Comparison of ENCODE assay signal across 13 cellular contexts in the genomic region with DNA sequence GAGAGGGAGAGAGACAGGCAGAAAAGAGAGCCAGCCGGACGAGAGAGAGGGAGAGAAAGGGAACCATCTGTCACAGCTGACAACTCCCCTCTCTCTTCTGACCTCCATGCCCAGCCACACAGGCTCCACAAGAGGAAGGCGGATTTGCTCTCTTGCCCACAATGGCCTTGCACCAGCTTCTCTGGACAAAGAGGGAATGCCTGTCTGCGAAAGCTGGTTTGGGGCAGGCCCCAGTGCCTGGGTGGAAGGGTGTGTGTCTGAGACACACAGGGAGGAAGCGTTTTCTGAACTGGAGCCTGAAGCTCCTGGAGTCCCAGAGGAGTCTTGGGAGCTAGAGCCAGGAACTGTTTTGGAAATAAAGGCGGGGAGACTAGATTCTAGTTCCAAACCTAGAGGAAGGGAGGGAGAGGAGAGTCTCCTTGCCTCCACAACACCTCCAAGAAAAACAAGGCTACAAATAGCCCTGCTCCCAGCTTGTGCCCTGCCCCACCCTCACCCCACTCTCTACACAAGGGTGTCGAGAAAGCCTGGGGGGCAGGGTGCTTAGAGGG. TPM values are rescaled to one million over a fixed set of nuclear protein-coding genes. Genes with fewer than 3 reads are reported as not detected.
DNase-seq lines count a peak whose midpoint lies in the region; ATAC-seq, FAIRE-seq and TF ChIP-seq lines count a peak whose summit lies in the region.
"Had no signal": no experiment of that assay in that cellular context is flagged by ENCODE, and none has a peak within 500 bp of the region (broad histone marks: within the 10 kb centered on the region; RNA-seq: fewer than 3 reads in every experiment).

No MANE protein-coding gene starts in this region.

- no peak overlapping the region for H3K4me3 ChIP-seq in AG10803 (ENCODE audit: low read length)
- no peak overlapping the region for H3K4me3 ChIP-seq in right cardiac atrium (ENCODE audit: low read length)
- H3K4me3 ChIP-seq in psoas muscle: no peak overlapping the region

- no peaks in the 10 kb centered on the region for H3K36me3 Mint-ChIP-seq in brain
- H3K36me3 Mint-ChIP-seq in stimulated activated effector memory CD8-positive, alpha-beta T cell treated with anti-CD3 and anti-CD28 coated beads, Interleukin-12 subunit alpha, Interleukin-12 subunit beta, amount 100 ng/mL, for 72 hours: no peaks in the 10 kb centered on the region
- H3K36me3 Mint-ChIP-seq: T-cell had no signal

- TF ChIP-seq POLR2A in GM12891 (IDR thresholded peaks at IDR 0.05; ENCODE audit: low read depth, low read length): no peak

- H3K27ac Mint-ChIP-seq in brain: peak overlapping the region in 4 of 5 experiments; percentile 16 to 94 (median 60)
- no peak overlapping the region for H3K27ac Mint-ChIP-seq in stimulated activated effector memory CD8-positive, alpha-beta T cell treated with anti-CD3 and anti-CD28 coated beads, Interleukin-12 subunit alpha, Interleukin-12 subunit beta, amount 100 ng/mL, for 72 hours
- H3K27ac Mint-ChIP-seq: T-cell had no signal

- H3K9me3 ChIP-seq in right cardiac atrium (ENCODE audit: control insufficient read depth, low read length) (no peaks in the 10 kb centered on the region), psoas muscle (no peaks in the 10 kb centered on the region)

- H3K4me1 Mint-ChIP-seq in brain: peaks cover 50% of the 10 kb centered on the region
- no peaks in the 10 kb centered on the region for H3K4me1 Mint-ChIP-seq in stimulated activated effector memory CD8-positive, alpha-beta T cell treated with anti-CD3 and anti-CD28 coated beads, Interleukin-12 subunit alpha, Interleukin-12 subunit beta, amount 100 ng/mL, for 72 hours

- intact Hi-C loops in right cardiac atrium (cut with DNase I) (no loop called here), psoas muscle (cut with DNase I) (no loop called here), posterior cingulate gyrus (cut with DNase I) (no loop called here)

- no peak for FAIRE-seq in GM12891 (lab: Jason Lieb, UNC)

- DNase-seq in AG10803 (ENCODE audit: low read depth) (peak; percentile 13), right cardiac atrium (peak; percentile 45 to 78 (median 76)), psoas muscle (peak; percentile 33 to 58), GM12891 (ENCODE audit: insufficient read length, low spot score) (no peak), posterior cingulate gyrus (no peak)
- no peak for DNase-seq in stimulated activated effector memory CD8-positive, alpha-beta T cell treated with anti-CD3 and anti-CD28 coated beads, Interleukin-12 subunit alpha, Interleukin-12 subunit beta, amount 100 ng/mL, for 72 hours (ENCODE audit: low spot score in 2 of 2)
- DNase-seq: activated CD4-positive, alpha-beta T cell treated with anti-CD3 and anti-CD28 coated beads for 48 hours; activated T-cell treated with anti-CD3 and anti-CD28 coated beads, Interleukin-2, amount 50 U/mL, for 48 hours; brain microvascular endothelial cell; NCI-H2107; T-cell had no signal

- TF ChIP-seq CTCF in AG10803 (conservative IDR thresholded peaks at IDR 0.05; ENCODE audit: low read length) (no peak), brain (conservative IDR thresholded peaks at IDR 0.05) (no peak), psoas muscle (IDR thresholded peaks at IDR 0.05) (no peak)

- H3K4me1 ChIP-seq in right cardiac atrium (ENCODE audit: control insufficient read depth, insufficient read depth, low read length) (peaks cover 7% of the 10 kb centered on the region), psoas muscle (peaks cover 22% of the 10 kb centered on the region)

- H3K4me3 Mint-ChIP-seq in brain: no peak overlapping the region
- H3K4me3 Mint-ChIP-seq in stimulated activated effector memory CD8-positive, alpha-beta T cell treated with anti-CD3 and anti-CD28 coated beads, Interleukin-12 subunit alpha, Interleukin-12 subunit beta, amount 100 ng/mL, for 72 hours: no peak overlapping the region
- H3K4me3 Mint-ChIP-seq: T-cell had no signal

- H3K27ac ChIP-seq in right cardiac atrium (ENCODE audit: low read length) (peak overlapping the region; percentile 47), psoas muscle (peak overlapping the region; percentile 46)
- H3K27ac ChIP-seq: brain microvascular endothelial cell had no signal

- ATAC-seq in right cardiac atrium (peak; percentile 81 to 90), psoas muscle (peak in 3 of 4 donors; percentile 16 to 36 (median 20)), GM19455 (IDR thresholded peaks at IDR 0.05; ENCODE audit: unreplicated experiment) (no peak)
- no peak for ATAC-seq in stimulated activated effector memory CD8-positive, alpha-beta T cell treated with anti-CD3 and anti-CD28 coated beads, Interleukin-12 subunit alpha, Interleukin-12 subunit beta, amount 100 ng/mL, for 72 hours
- ATAC-seq: T-cell had no signal

- peaks cover 3% of the 10 kb centered on the region for H3K27me3 Mint-ChIP-seq in brain

- 36% methylated on average over 7 of the region's 7 CpGs for WGBS in right cardiac atrium
- WGBS in psoas muscle, 3 donors: 15 to 30% (median 20%) methylated on average over 7 of the region's 7 CpGs

- H3K27me3 ChIP-seq in right cardiac atrium (ENCODE audit: control insufficient read depth, insufficient read depth): no peaks in the 10 kb centered on the region
- H3K27me3 ChIP-seq in psoas muscle (ENCODE audit: insufficient read depth in 3 of 3, low read length in 2 of 3): no peaks in the 10 kb centered on the region
- H3K27me3 ChIP-seq: brain microvascular endothelial cell had no signal

- H3K9me3 Mint-ChIP-seq in brain: no peaks in the 10 kb centered on the region
- no peaks in the 10 kb centered on the region for H3K9me3 Mint-ChIP-seq in stimulated activated effector memory CD8-positive, alpha-beta T cell treated with anti-CD3 and anti-CD28 coated beads, Interleukin-12 subunit alpha, Interleukin-12 subunit beta, amount 100 ng/mL, for 72 hours
- H3K9me3 Mint-ChIP-seq: T-cell had no signal

- no peaks in the 10 kb centered on the region for H3K36me3 ChIP-seq in psoas muscle (ENCODE audit: insufficient read depth in 1 of 2, low read depth in 1 of 2)
- H3K36me3 ChIP-seq: brain microvascular endothelial cell had no signal

TF ChIP-seq in GM12891, 5 proteins besides CTCF, POLR2A, EP300 and RAD21:
- TF ChIP-seq TAF1 (IDR thresholded peaks at IDR 0.05; ENCODE audit: low read depth, low read length): no peak

RNA-seq across cellular contexts. Expression of gene C1QTNF2, which starts 12.5 kb away (rescaled TPM):
- 0.39 TPM for polyA plus RNA-seq in brain (ENCODE audit: insufficient read depth, low read depth, low replicate concordance)
- 1 to 10 TPM; 1.6 to 4.3 (median 2.2) TPM for total RNA-seq in right cardiac atrium
- 2.1 TPM for polyA plus RNA-seq in right cardiac atrium
- total RNA-seq in psoas muscle: 1 to 10 TPM in 1 of 4 donors, under 1 TPM in 3; 0.08 to 1.8 (median 0.24) TPM
- under 1 TPM; 0.35 to 0.40 (median 0.35) TPM for polyA plus RNA-seq in psoas muscle
- polyA plus RNA-seq in GM12891 (2012; ENCODE audit: low read depth, missing spikeins): not detected
- total RNA-seq: T-cell had no signal

RNA-seq across cellular contexts. Expression of gene FAM200C, which starts 41.9 kb away (rescaled TPM):
- polyA plus RNA-seq in brain (ENCODE audit: insufficient read depth, low read depth, low replicate concordance) (3.9 TPM), right cardiac atrium (3.4 TPM), psoas muscle (1 to 10 TPM; 1.3 to 8.5 (median 1.4) TPM)
- total RNA-seq in right cardiac atrium (1 to 10 TPM; 3.3 to 6.0 (median 4.5) TPM), psoas muscle (1 to 10 TPM in 3 of 4 donors, under 1 TPM in 1; 0.54 to 3.3 (median 1.2) TPM)
- polyA plus RNA-seq in GM12891 (2012; ENCODE audit: low read depth, missing spikeins): 1.0 TPM

RNA-seq across cellular contexts. Expression of gene CCNJL, which starts 45.6 kb away (rescaled TPM):
- polyA plus RNA-seq in brain (ENCODE audit: insufficient read depth, low read depth, low replicate concordance) (8.4 TPM), right cardiac atrium (4.1 TPM), psoas muscle (under 1 TPM in 2 of 3 donors, not detected in 1; 0.04 to 0.09 TPM)
- total RNA-seq in right cardiac atrium (1 to 10 TPM; 4.3 to 8.6 (median 6.1) TPM), psoas muscle (1 to 10 TPM in 1 of 4 donors, under 1 TPM in 3; 0.20 to 1.3 (median 0.63) TPM)
- 0.28 TPM for polyA plus RNA-seq in GM12891 (2012; ENCODE audit: low read depth, missing spikeins)

Comparison
In these comparisons a context has a peak if more than half of its experiments do, and no peak if none do; other contexts are left out.
1. DNase-seq: peak in AG10803 (single experiment), right cardiac atrium (3 of 3) and psoas muscle (2 of 2); none in stimulated activated effector memory CD8-positive, alpha-beta T cell treated with anti-CD3 and anti-CD28 coated beads, Interleukin-12 subunit alpha, Interleukin-12 subunit beta, amount 100 ng/mL, for 72 hours (0 of 2), GM12891 (single experiment) and posterior cingulate gyrus (0 of 10).
2. ATAC-seq: peak in right cardiac atrium (2 of 2) and psoas muscle (3 of 4); none in stimulated activated effector memory CD8-positive, alpha-beta T cell treated with anti-CD3 and anti-CD28 coated beads, Interleukin-12 subunit alpha, Interleukin-12 subunit beta, amount 100 ng/mL, for 72 hours (single experiment) and GM19455 (single experiment).